8 cellular contexts compared by ENCODE assay signal in the genomic region with DNA sequence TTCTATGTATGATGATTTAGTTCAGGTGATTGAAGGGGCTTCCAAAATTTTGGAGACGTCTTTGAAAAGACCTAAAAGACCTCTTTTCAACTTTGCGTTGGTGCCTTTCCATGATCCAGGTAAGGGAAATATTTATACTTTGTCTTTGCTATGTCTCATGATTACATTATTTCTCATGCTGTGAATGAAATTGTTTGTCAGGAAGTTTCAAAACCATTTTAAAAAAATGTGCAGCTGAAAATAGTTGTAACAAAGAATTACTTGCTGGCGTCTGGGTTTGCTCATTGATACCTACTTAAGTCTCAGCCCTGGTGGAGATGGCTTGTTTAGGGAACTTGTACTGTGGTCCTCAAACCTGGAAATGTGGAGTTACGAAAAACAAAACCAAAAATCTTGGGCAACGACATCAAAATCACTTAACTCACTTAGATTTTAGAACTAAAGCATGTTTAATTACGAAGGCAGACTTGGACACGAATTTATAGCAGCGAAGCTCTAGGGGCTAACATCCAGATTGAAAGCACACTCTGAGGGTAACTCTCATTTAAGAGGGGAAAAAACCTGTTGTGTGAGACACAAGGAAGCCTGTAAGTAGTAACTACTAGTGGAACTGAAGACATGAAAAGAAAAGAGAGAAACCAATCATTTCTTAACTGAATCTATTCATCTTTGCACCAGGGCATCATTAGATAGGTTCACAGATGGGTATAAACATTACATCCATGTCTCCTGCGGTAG. TPM values are rescaled to one million over a fixed set of nuclear protein-coding genes. Genes with fewer than 3 reads are reported as not detected.
DNase-seq lines count a peak whose midpoint lies in the region; ATAC-seq and TF ChIP-seq lines count a peak whose summit lies in the region.

No MANE protein-coding gene starts in this region.

- H3K9me3 ChIP-seq in heart left ventricle = peaks cover 0 to 23% (median 3%) of the 10 kb centered on the region in 12 donors
- H3K9me3 ChIP-seq in lower lobe of right lung = peaks cover 7% of the 10 kb centered on the region
- no peaks in the 10 kb centered on the region for H3K9me3 ChIP-seq in upper lobe of left lung

- DNase-seq in heart left ventricle (no peak), cardiac septum (ENCODE audit: low spot score) (no peak), brain microvascular endothelial cell (peak; percentile 1), lower lobe of right lung (no peak), upper lobe of left lung (no peak), NOMO-1 (lab: John Stamatoyannopoulos, UW; ENCODE audit: unreplicated experiment in 2 of 2) (no peak), NOMO-1 treated with DMSO at 0.1 percent for 48 hours (lab: John Stamatoyannopoulos, UW; ENCODE audit: unreplicated experiment) (no peak), cerebellar cortex (ENCODE audit: low spot score) (no peak)

- H3K4me1 ChIP-seq in heart left ventricle (peaks cover 0 to 18% (median 0%) of the 10 kb centered on the region in 12 donors), lower lobe of right lung (peaks cover 20% of the 10 kb centered on the region), upper lobe of left lung (peaks cover 7 to 16% (median 11%) of the 10 kb centered on the region in 4 donors)

- H3K27me3 ChIP-seq in heart left ventricle (peaks cover 0 to 30% (median 0%) of the 10 kb centered on the region in 9 donors), brain microvascular endothelial cell (replicated peaks) (no peaks in the 10 kb centered on the region), lower lobe of right lung (ENCODE audit: low read depth) (no peaks in the 10 kb centered on the region), upper lobe of left lung (peaks cover 0 to 6% (median 0%) of the 10 kb centered on the region in 4 donors)

- no peak for ATAC-seq in heart left ventricle
- no peak for ATAC-seq in lower lobe of right lung
- ATAC-seq in upper lobe of left lung (ENCODE audit: low FRiP score in 2 of 2) = no peak

- TF ChIP-seq POLR2A in heart left ventricle (IDR thresholded peaks at IDR 0.05) = no peak
- no peak for TF ChIP-seq POLR2A in upper lobe of left lung (IDR thresholded peaks at IDR 0.05)

- H3K27ac ChIP-seq in heart left ventricle (peak overlapping the region in 11 of 12 donors; percentile 47 to 84 (median 75)), brain microvascular endothelial cell (no peak overlapping the region), lower lobe of right lung (peak overlapping the region; percentile 42), upper lobe of left lung (peak overlapping the region; percentile 67 to 86 (median 74))

- in situ Hi-C loops in brain microvascular endothelial cell (cut with HindIII; ENCODE audit: low pct_ligation_motif_present, low sequenced_read_pairs) = no loop called here

- WGBS in heart left ventricle, 4 donors = 35 to 47% (median 41%) methylated on average over 9 of the region's 9 CpGs
- 28 to 33% methylated on average over 9 of the region's 9 CpGs for WGBS in upper lobe of left lung, 2 donors

- intact Hi-C loops in heart left ventricle (cut with DNase I) (loop anchor here in 2 of 10 donors (10.0 kb wide), 2 partner anchors 70 to 360 kb away; no protein-coding TSS in a partner anchor), cardiac septum (cut with DNase I) (no loop called here), lower lobe of right lung (cut with DNase I) (no loop called here)

- H3K36me3 ChIP-seq in heart left ventricle = no peaks in the 10 kb centered on the region
- H3K36me3 ChIP-seq in brain microvascular endothelial cell (replicated peaks) = no peaks in the 10 kb centered on the region
- no peaks in the 10 kb centered on the region for H3K36me3 ChIP-seq in lower lobe of right lung
- no peaks in the 10 kb centered on the region for H3K36me3 ChIP-seq in upper lobe of left lung

- no peak for TF ChIP-seq CTCF in heart left ventricle (IDR thresholded peaks at IDR 0.05)
- TF ChIP-seq CTCF in brain microvascular endothelial cell (IDR thresholded peaks at IDR 0.05; ENCODE audit: low read depth, low read length, missing control alignments) = no peak
- no peak for TF ChIP-seq CTCF in lower lobe of right lung (IDR thresholded peaks at IDR 0.05)
- TF ChIP-seq CTCF in upper lobe of left lung (IDR thresholded peaks at IDR 0.05) = no peak

- no peak for TF ChIP-seq EP300 in upper lobe of left lung (IDR thresholded peaks at IDR 0.05)

- H3K4me3 ChIP-seq in heart left ventricle = peak overlapping the region; percentile 34 to 77 (median 62)
- peak overlapping the region; percentile 64 for H3K4me3 ChIP-seq in brain microvascular endothelial cell (ENCODE audit: low read depth, low read length)
- H3K4me3 ChIP-seq in lower lobe of right lung = peak overlapping the region; percentile 62
- peak overlapping the region in 3 of 4 donors; percentile 43 to 59 (median 58) for H3K4me3 ChIP-seq in upper lobe of left lung

RNA-seq across cellular contexts. Expression of gene HMCN1, which starts 0.9 kb away (rescaled TPM):
- total RNA-seq in heart left ventricle (10 to 100 TPM in 2 of 9 donors, 1 to 10 TPM in 7; 3.3 to 14.1 (median 6.2) TPM), cardiac septum (7.3 TPM), lower lobe of right lung (28.0 TPM), upper lobe of left lung (10 to 100 TPM; 15.7 to 43.3 (median 27.2) TPM)
- polyA plus RNA-seq in heart left ventricle = 1 to 10 TPM; 2.1 to 3.9 TPM
